Comparison of ENCODE assay signal across 26 cellular contexts in genomic region chr18:51563401-51563800, GRCh38.
DNase-seq lines count a peak whose midpoint lies in the region; ATAC-seq and TF ChIP-seq lines count a peak whose summit lies in the region.
"Had no signal": no experiment of that assay in that cellular context is flagged by ENCODE, and none has a peak within 500 bp of the region (broad histone marks: within the 10 kb centered on the region; RNA-seq: fewer than 3 reads in every experiment).

No MANE protein-coding gene starts in this region.

- no peak overlapping the region for H3K4me3 Mint-ChIP-seq in neural progenitor cell
- H3K4me3 Mint-ChIP-seq: CD8-positive, alpha-beta T cell had no signal

- peaks cover 7% of the 10 kb centered on the region for H3K9me3 Mint-ChIP-seq in neural progenitor cell
- H3K9me3 Mint-ChIP-seq: CD8-positive, alpha-beta T cell had no signal

- no peak overlapping the region for H2AFZ ChIP-seq in neural progenitor cell (replicated peaks)

- no peaks in the 10 kb centered on the region for H4K20me1 ChIP-seq in BLaER1 treated with 17β-estradiol and CSF1 and Interleukin-3, amounts not matched to agents 10 nM and 100 nM
- no peaks in the 10 kb centered on the region for H4K20me1 ChIP-seq in neural progenitor cell (ENCODE audit: low read depth)

- H3K4me2 ChIP-seq in BLaER1 treated with 17β-estradiol and CSF1 and Interleukin-3, amounts not matched to agents 10 nM and 100 nM = peak overlapping the region in 8 of 11 experiments; percentile 29 to 62 (median 48); a peak in 14 of 22 replicates
- H3K4me2 ChIP-seq in neural progenitor cell = no peak overlapping the region

- no peak overlapping the region for H3K27ac ChIP-seq in BLaER1 treated with 17β-estradiol and CSF1 and Interleukin-3, amounts not matched to agents 10 nM and 100 nM
- H3K27ac ChIP-seq in neural progenitor cell (no peak overlapping the region), dorsolateral prefrontal cortex (no peak overlapping the region)
- H3K27ac ChIP-seq: C4-2B had no signal

- no peaks in the 10 kb centered on the region for H3K9me3 ChIP-seq in BLaER1 treated with 17β-estradiol and CSF1 and Interleukin-3, amounts not matched to agents 10 nM and 100 nM (replicated peaks in 1 of 11)
- no peaks in the 10 kb centered on the region for H3K9me3 ChIP-seq in neural progenitor cell (ENCODE audit: low read depth)

- H3K79me2 ChIP-seq in neural progenitor cell (ENCODE audit: low read depth) = no peaks in the 10 kb centered on the region

- H3K4me3 ChIP-seq in BLaER1 treated with 17β-estradiol and CSF1 and Interleukin-3, amounts not matched to agents 10 nM and 100 nM = no peak overlapping the region
- no peak overlapping the region for H3K4me3 ChIP-seq in astrocyte of the cerebellum (ENCODE audit: low read depth, low read length)
- H3K4me3 ChIP-seq in neural progenitor cell = no peak overlapping the region
- no peak overlapping the region for H3K4me3 ChIP-seq in dorsolateral prefrontal cortex

- H3K27ac Mint-ChIP-seq in neural progenitor cell = peak overlapping the region; percentile 57
- H3K27ac Mint-ChIP-seq: CD8-positive, alpha-beta T cell had no signal

- no peaks in the 10 kb centered on the region for H3K36me3 Mint-ChIP-seq in neural progenitor cell
- H3K36me3 Mint-ChIP-seq: CD8-positive, alpha-beta T cell had no signal

- peaks cover 25% of the 10 kb centered on the region for H3K4me1 Mint-ChIP-seq in neural progenitor cell

- in situ Hi-C loops in astrocyte of the cerebellum (cut with HindIII; ENCODE audit: low sequenced_read_pairs) = no loop called here

- ATAC-seq in GM21447 (IDR thresholded peaks at IDR 0.05; ENCODE audit: unreplicated experiment) (no peak), HG03460 (IDR thresholded peaks at IDR 0.05; ENCODE audit: unreplicated experiment) (no peak)
- ATAC-seq: CD8-positive, alpha-beta T cell had no signal

- intact Hi-C loops in dorsolateral prefrontal cortex (cut with DNase I) = no loop called here

- DNase-seq in NCI-H446 treated with DMSO at 0.1 percent for 48 hours (lab: John Stamatoyannopoulos, UW) (peak; percentile 73), astrocyte of the cerebellum (ENCODE audit: low read depth) (peak; percentile 74), neural progenitor cell (ENCODE audit: low spot score) (peak; percentile 22), SW 1271 (lab: John Stamatoyannopoulos, UW) (no peak), dorsolateral prefrontal cortex (no peak)
- DNase-seq: AML-193; CD8-positive, alpha-beta T cell; DMS 273 treated with DMSO at 0.1 percent for 48 hours; DMS79; EL; GF-D8; KBM-7; MV-4-11; NCI-H1105; NCI-H1436 treated with DMSO at 0.1 percent for 48 hours; NCI-H187 treated with DMSO at 0.1 percent for 48 hours; NCI-H2171 treated with DMSO at 0.1 percent for 48 hours; NCI-H345; NCI-H524 treated with DMSO at 0.1 percent for 48 hours; NCI-H82; Right ventricle myocardium superior; RPMI8226 had no signal

- no peaks in the 10 kb centered on the region for H3K36me3 ChIP-seq in BLaER1 treated with 17β-estradiol and CSF1 and Interleukin-3, amounts not matched to agents 10 nM and 100 nM
- H3K36me3 ChIP-seq in neural progenitor cell = no peaks in the 10 kb centered on the region

- H3K4me1 ChIP-seq in BLaER1 treated with 17β-estradiol and CSF1 and Interleukin-3, amounts not matched to agents 10 nM and 100 nM = peaks cover 0 to 19% (median 12%) of the 10 kb centered on the region in 10 experiments; a peak in 14 of 20 replicates
- H3K4me1 ChIP-seq in neural progenitor cell = peaks cover 5% of the 10 kb centered on the region

- H3F3A ChIP-seq in neural progenitor cell (ENCODE audit: low read depth) = no peaks in the 10 kb centered on the region

- peaks cover 5% of the 10 kb centered on the region for H3K27me3 Mint-ChIP-seq in neural progenitor cell (ENCODE audit: insufficient read depth, low read depth)

- H3K9ac ChIP-seq in BLaER1 treated with 17β-estradiol and CSF1 and Interleukin-3, amounts not matched to agents 10 nM and 100 nM = no peak overlapping the region
- no peak overlapping the region for H3K9ac ChIP-seq in neural progenitor cell

- TF ChIP-seq CTCF in astrocyte of the cerebellum (IDR thresholded peaks at IDR 0.05; ENCODE audit: low read depth, low read length, missing control alignments) = peak; percentile 4
- TF ChIP-seq CTCF in neural progenitor cell (IDR thresholded peaks at IDR 0.05) = no peak
- TF ChIP-seq CTCF in dorsolateral prefrontal cortex (IDR thresholded peaks at IDR 0.05 in 54 of 56, conservative IDR thresholded peaks at IDR 0.05 in 2 of 56; ENCODE audit: low read depth in 1 of 56, partially characterized antibody in 56 of 56) = no peak

- H3K27me3 ChIP-seq in BLaER1 treated with 17β-estradiol and CSF1 and Interleukin-3, amounts not matched to agents 10 nM and 100 nM = no peaks in the 10 kb centered on the region
- H3K27me3 ChIP-seq in neural progenitor cell (no peaks in the 10 kb centered on the region), dorsolateral prefrontal cortex (peaks cover 0 to 10% (median 0%) of the 10 kb centered on the region in 45 donors)

Comparison
In these comparisons a context has a peak if more than half of its experiments do, and no peak if none do; other contexts are left out.
1. DNase-seq: peak in NCI-H446 treated with DMSO at 0.1 percent for 48 hours (single experiment), astrocyte of the cerebellum (single experiment) and neural progenitor cell (single experiment); none in SW 1271 (0 of 2) and dorsolateral prefrontal cortex (0 of 10).